ENCODE assay signal across 8 cellular contexts in the genomic region with DNA sequence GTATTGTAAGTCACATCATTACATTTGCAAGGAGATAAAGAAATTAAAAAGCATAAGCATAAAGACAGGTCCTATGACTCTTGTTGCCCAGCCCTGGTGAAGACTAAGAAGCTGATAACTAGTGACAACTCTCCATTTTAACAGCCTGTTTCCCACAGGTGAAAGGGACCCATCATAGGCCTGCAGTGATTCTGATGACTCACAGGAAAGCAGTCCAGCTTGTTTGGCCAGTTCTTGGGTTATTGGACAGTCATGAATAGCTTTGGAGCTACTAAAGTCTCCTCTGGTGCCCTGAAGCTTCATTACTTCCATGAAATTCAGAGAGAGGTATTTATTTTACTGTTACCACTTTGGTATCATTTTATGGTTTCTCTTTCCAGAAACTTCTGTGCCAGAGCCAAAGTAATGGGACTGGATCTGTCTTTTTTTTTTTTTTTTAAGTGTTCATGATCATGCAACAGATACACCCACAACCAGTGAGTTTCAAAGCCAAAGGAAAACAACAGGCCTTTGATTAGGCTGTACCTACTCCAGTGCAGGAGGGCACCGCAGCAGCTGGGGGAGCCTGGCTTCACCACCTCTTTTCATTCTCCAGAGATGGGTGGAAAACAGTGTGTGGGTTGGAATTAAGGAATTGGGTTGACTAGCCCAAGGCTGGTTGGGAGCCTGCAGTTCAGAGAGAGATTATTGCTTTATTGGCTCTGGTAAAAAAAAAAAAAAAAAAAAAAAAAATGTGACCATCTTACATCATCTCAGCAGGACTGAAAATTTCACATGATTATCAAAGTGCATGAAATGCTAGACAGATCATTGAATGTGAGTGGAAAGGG. TPM values are rescaled to one million over a fixed set of nuclear protein-coding genes. Genes with fewer than 3 reads are reported as not detected.
DNase-seq lines count a peak whose midpoint lies in the region; ATAC-seq and TF ChIP-seq lines count a peak whose summit lies in the region.

No MANE protein-coding gene starts in this region.

- H3K27me3 Mint-ChIP-seq in Caco-2 (ENCODE audit: insufficient read depth, unreplicated experiment): peaks cover 4% of the 10 kb centered on the region
- H3K27me3 Mint-ChIP-seq in HFFc6 (ENCODE audit: insufficient read depth): peaks cover 3% of the 10 kb centered on the region; the same call in 1 of the 2 replicates
- no peaks in the 10 kb centered on the region for H3K27me3 Mint-ChIP-seq in activated CD4-positive, alpha-beta memory T cell treated with anti-CD3 and anti-CD28 coated beads, Interleukin-2, amount 10 ng/mL, durations not matched to agents 7 days and 5 days
- H3K27me3 Mint-ChIP-seq in memory B cell: no peaks in the 10 kb centered on the region

- BruUV-seq in Caco-2 (replicated peaks; lab: Mats Ljungman, UMichigan): no TSS peak

- no peaks in the 10 kb centered on the region for H3K27me3 ChIP-seq in Caco-2 (replicated peaks; ENCODE audit: control insufficient read depth, insufficient read depth, low read length)
- no peaks in the 10 kb centered on the region for H3K27me3 ChIP-seq in neuronal stem cell (ENCODE audit: control insufficient read depth in 3 of 3, insufficient read depth in 3 of 3, low read depth in 1 of 3, low read length in 3 of 3)

- CTCF ChIA-PET in Caco-2 (lab: Charles Lee): no interaction called here
- CTCF ChIA-PET in activated CD4-positive, alpha-beta memory T cell treated with anti-CD3 and anti-CD28 coated beads, Interleukin-2, amount 10 ng/mL, durations not matched to agents 7 days and 5 days (lab: Charles Lee): interaction anchor here (0.6 to 1.0 kb wide), 3 partner anchors 37 to 237 kb away, joined by 3 to 4 read pairs (median 3); no protein-coding TSS in a partner anchor

- intact Hi-C loops in Caco-2 (cut with micrococcal nuclease; ENCODE audit: unreplicated experiment): loop anchor here (1.0 kb wide), 1 partner anchor 25 kb away; no protein-coding TSS in a partner anchor

- no peak overlapping the region for H2AFZ ChIP-seq in neuronal stem cell (ENCODE audit: low read length)

- H4K8ac ChIP-seq in neuronal stem cell (ENCODE audit: low read depth, low read length): no peak overlapping the region

- H3K27ac Mint-ChIP-seq in Caco-2 (ENCODE audit: unreplicated experiment) (peak overlapping the region; percentile 72), HFFc6 (peak overlapping the region; percentile 4; the same call in 1 of the 2 replicates), memory B cell (peak overlapping the region; percentile 67)
- peak overlapping the region; percentile 46 for H3K27ac Mint-ChIP-seq in activated CD4-positive, alpha-beta memory T cell treated with anti-CD3 and anti-CD28 coated beads, Interleukin-2, amount 10 ng/mL, durations not matched to agents 7 days and 5 days

- H3K36me3 ChIP-seq in Caco-2 (ENCODE audit: control insufficient read depth, insufficient read depth, low read length): no peaks in the 10 kb centered on the region
- no peaks in the 10 kb centered on the region for H3K36me3 ChIP-seq in neuronal stem cell (replicated peaks in 1 of 2; ENCODE audit: control insufficient read depth in 2 of 2, insufficient read depth in 2 of 2, low read length in 2 of 2)

- POLR2A ChIA-PET in Caco-2 (lab: Charles Lee): interaction anchor here (0.6 kb wide), 1 partner anchor 41 kb away, joined by 3 read pairs; no protein-coding TSS in a partner anchor
- POLR2A ChIA-PET in activated CD4-positive, alpha-beta memory T cell treated with anti-CD3 and anti-CD28 coated beads, Interleukin-2, amount 10 ng/mL, durations not matched to agents 7 days and 5 days (lab: Charles Lee): interaction anchor here (1.4 to 1.5 kb wide), 2 partner anchors 14 to 77 kb away, joined by 3 to 4 read pairs; no protein-coding TSS in a partner anchor

- H3K79me1 ChIP-seq in neuronal stem cell (ENCODE audit: low read depth, low read length): no peaks in the 10 kb centered on the region

- H4K91ac ChIP-seq in neuronal stem cell (ENCODE audit: low read depth, low read length, poor library complexity): no peak overlapping the region

- H3K23ac ChIP-seq in neuronal stem cell (ENCODE audit: low read depth, low read length, poor library complexity): no peak overlapping the region

- no peak overlapping the region for H2BK5ac ChIP-seq in neuronal stem cell (ENCODE audit: low read length)

- H2BK12ac ChIP-seq in neuronal stem cell (ENCODE audit: low read length): no peak overlapping the region

- no peak overlapping the region for H3K4me3 ChIP-seq in Caco-2 (ENCODE audit: low read depth, low read length)
- H3K4me3 ChIP-seq in neuronal stem cell (ENCODE audit: low read length in 2 of 2): no peak overlapping the region

- DNase-seq in Caco-2 (peak; percentile 76 to 82), HFFc6 (peak; percentile 50), memory B cell (ENCODE audit: low spot score in 2 of 2) (no peak), NCI-H128 (lab: John Stamatoyannopoulos, UW; ENCODE audit: unreplicated experiment) (no peak), neuronal stem cell (ENCODE audit: low spot score) (no peak), DMS 273 (lab: John Stamatoyannopoulos, UW; ENCODE audit: unreplicated experiment) (no peak)
- no peak for DNase-seq in activated CD4-positive, alpha-beta memory T cell treated with anti-CD3 and anti-CD28 coated beads, Interleukin-2, amount 10 ng/mL, durations not matched to agents 7 days and 5 days

- H3K4me1 ChIP-seq in Caco-2 (peaks cover 17% of the 10 kb centered on the region; the same call in 1 of the 2 replicates), neuronal stem cell (ENCODE audit: control insufficient read depth in 2 of 2, insufficient read depth in 1 of 2, low read depth in 1 of 2, low read length in 2 of 2) (peaks cover 0 to 2% of the 10 kb centered on the region in 2 donors)

- H3K9me3 Mint-ChIP-seq in Caco-2 (ENCODE audit: unreplicated experiment) (peaks cover 6% of the 10 kb centered on the region), HFFc6 (no peaks in the 10 kb centered on the region), memory B cell (peaks cover 8% of the 10 kb centered on the region)
- peaks cover 6% of the 10 kb centered on the region for H3K9me3 Mint-ChIP-seq in activated CD4-positive, alpha-beta memory T cell treated with anti-CD3 and anti-CD28 coated beads, Interleukin-2, amount 10 ng/mL, durations not matched to agents 7 days and 5 days

- no peak overlapping the region for H3K14ac ChIP-seq in neuronal stem cell (ENCODE audit: low read length)

- H3K4me2 ChIP-seq in neuronal stem cell (ENCODE audit: insufficient read depth, low read length, poor library complexity, severe bottlenecking): no peak overlapping the region

- no peak overlapping the region for H3K27ac ChIP-seq in neuronal stem cell (replicated peaks; ENCODE audit: low read length)

- H3K9ac ChIP-seq in neuronal stem cell (ENCODE audit: low read depth, low read length, poor library complexity): no peak overlapping the region

- H3K9me3 ChIP-seq in Caco-2 (no peaks in the 10 kb centered on the region), neuronal stem cell (replicated peaks in 1 of 2; ENCODE audit: control insufficient read depth in 2 of 2, insufficient read depth in 1 of 2, low read depth in 1 of 2, low read length in 2 of 2) (peaks cover 0 to 2% of the 10 kb centered on the region in 2 donors)

- H3K36me3 Mint-ChIP-seq in Caco-2 (ENCODE audit: insufficient read depth, unreplicated experiment): no peaks in the 10 kb centered on the region
- no peaks in the 10 kb centered on the region for H3K36me3 Mint-ChIP-seq in HFFc6 (ENCODE audit: low read depth)
- no peaks in the 10 kb centered on the region for H3K36me3 Mint-ChIP-seq in activated CD4-positive, alpha-beta memory T cell treated with anti-CD3 and anti-CD28 coated beads, Interleukin-2, amount 10 ng/mL, durations not matched to agents 7 days and 5 days (ENCODE audit: low read depth)
- H3K36me3 Mint-ChIP-seq in memory B cell: peaks cover 2% of the 10 kb centered on the region

- peaks cover 19% of the 10 kb centered on the region for H3K4me1 Mint-ChIP-seq in Caco-2 (ENCODE audit: low read depth, unreplicated experiment)
- peaks cover 41% of the 10 kb centered on the region for H3K4me1 Mint-ChIP-seq in HFFc6 (ENCODE audit: low read depth)
- H3K4me1 Mint-ChIP-seq in activated CD4-positive, alpha-beta memory T cell treated with anti-CD3 and anti-CD28 coated beads, Interleukin-2, amount 10 ng/mL, durations not matched to agents 7 days and 5 days: peaks cover 42% of the 10 kb centered on the region
- H3K4me1 Mint-ChIP-seq in memory B cell: peaks cover 24% of the 10 kb centered on the region

- no CpG with 5 or more reads among the region's 1 CpG for WGBS in neuronal stem cell (ENCODE audit: extremely low coverage in 2 of 2, insufficient read length in 2 of 2, insufficient replicate concordance in 1 of 2), 2 donors

- H3K4me3 Mint-ChIP-seq in Caco-2 (ENCODE audit: unreplicated experiment) (no peak overlapping the region), HFFc6 (peak overlapping the region; percentile 72), memory B cell (no peak overlapping the region)
- H3K4me3 Mint-ChIP-seq in activated CD4-positive, alpha-beta memory T cell treated with anti-CD3 and anti-CD28 coated beads, Interleukin-2, amount 10 ng/mL, durations not matched to agents 7 days and 5 days: no peak overlapping the region

- no peak overlapping the region for H2BK15ac ChIP-seq in neuronal stem cell (ENCODE audit: low read length)

- no peak overlapping the region for H2AK5ac ChIP-seq in neuronal stem cell (ENCODE audit: low read depth, low read length)

- no peak for ATAC-seq in memory B cell (ENCODE audit: low read depth)
- ATAC-seq in HG02642 (IDR thresholded peaks at IDR 0.05; ENCODE audit: poor library complexity, unreplicated experiment): no peak

- no peak overlapping the region for H2BK120ac ChIP-seq in neuronal stem cell (ENCODE audit: low read depth, low read length)

- no peak overlapping the region for H3K4ac ChIP-seq in neuronal stem cell (ENCODE audit: low read length)

- no peak for TF ChIP-seq CTCF in Caco-2 (IDR thresholded peaks at IDR 0.05; ENCODE audit: insufficient read depth in 1 of 2, low read depth in 1 of 2, low read length in 1 of 2, severe bottlenecking in 1 of 2, unreplicated experiment in 1 of 2)
- no peak for TF ChIP-seq CTCF in HFFc6 (IDR thresholded peaks at IDR 0.05)

- H3K18ac ChIP-seq in neuronal stem cell (ENCODE audit: low read length): no peak overlapping the region

RNA-seq across cellular contexts. Expression of gene DYRK2, which starts 55.3 kb away (rescaled TPM):
- total RNA-seq in Caco-2 (2022): 24.4 and 24.6 TPM in 2 replicates
- 10 to 100 TPM; 30.4 to 40.1 (median 31.6) TPM for total RNA-seq in HFFc6 (2021; fragmentation: NEBNext Ultra II Directional; extraction: Animal tissue kit (Norgen Biotek cat#: 25700))
- total RNA-seq in activated CD4-positive, alpha-beta memory T cell treated with anti-CD3 and anti-CD28 coated beads, Interleukin-2, amount 10 ng/mL, durations not matched to agents 7 days and 5 days: 10 to 100 TPM; 49.5 to 53.5 TPM
- 21.5 TPM for polyA plus RNA-seq in neuronal stem cell (2013, experiment 1 of 2)
- 20.9 TPM for polyA plus RNA-seq in neuronal stem cell (2013, experiment 2 of 2)

Comparison
In these comparisons a context has a peak if more than half of its experiments do, and no peak if none do; other contexts are left out.
1. DNase-seq: peak in Caco-2 (2 of 2) and HFFc6 (single experiment); none in activated CD4-positive, alpha-beta memory T cell treated with anti-CD3 and anti-CD28 coated beads, Interleukin-2, amount 10 ng/mL, durations not matched to agents 7 days and 5 days (single experiment), memory B cell (0 of 2), NCI-H128 (single experiment), neuronal stem cell (single experiment) and DMS 273 (single experiment).
2. H3K27ac Mint-ChIP-seq: peak in every context shown above with its lines; median percentile 72 in Caco-2; 67 in memory B cell; 46 in activated CD4-positive, alpha-beta memory T cell treated with anti-CD3 and anti-CD28 coated beads, Interleukin-2, amount 10 ng/mL, durations not matched to agents 7 days and 5 days; 4 in HFFc6.